7 cellular contexts compared by ENCODE assay signal in the genomic region with DNA sequence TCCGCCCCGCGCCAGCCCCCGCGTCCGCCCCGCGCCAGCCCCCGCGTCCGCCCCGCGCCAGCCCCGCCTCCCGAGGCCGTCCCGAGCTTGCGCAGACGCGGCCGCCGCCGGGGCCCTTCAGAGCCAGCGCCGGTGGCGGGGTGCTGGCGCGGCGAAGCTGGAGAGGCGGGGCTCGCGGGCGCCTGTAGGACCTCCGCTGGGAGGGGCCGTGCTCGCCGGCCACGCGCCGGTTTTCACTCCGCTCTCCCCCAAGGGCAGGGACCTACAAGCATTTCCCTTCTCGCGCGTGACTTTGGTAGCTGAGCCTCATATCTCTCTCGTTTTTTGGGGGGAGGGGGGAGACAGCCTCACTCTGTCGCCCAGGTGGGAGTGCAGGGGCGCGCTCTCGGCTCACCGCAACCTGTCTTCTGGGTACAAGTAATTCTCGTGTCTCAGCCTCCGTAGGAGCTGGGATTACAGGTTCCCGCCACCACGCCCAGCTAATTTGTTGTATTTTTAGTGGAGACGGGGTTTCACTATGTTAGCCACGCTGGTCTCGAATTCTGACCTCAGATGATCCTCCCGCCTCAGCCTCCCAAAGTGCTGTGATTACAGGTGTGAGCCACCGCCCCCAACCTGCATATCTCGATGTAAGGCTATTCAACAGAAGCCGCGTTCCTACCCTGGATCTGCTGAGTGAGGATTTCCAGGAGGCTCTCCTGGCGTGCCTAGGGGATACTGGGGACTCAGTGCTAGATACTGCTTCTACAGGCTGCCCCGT. TPM values are rescaled to one million over a fixed set of nuclear protein-coding genes. Genes with fewer than 3 reads are reported as not detected.
DNase-seq lines count a peak whose midpoint lies in the region; ATAC-seq and TF ChIP-seq lines count a peak whose summit lies in the region.

A gene (minus strand): TSS at position 159 of the 760 bp plus-strand sequence. CDS start 6,595 bp downstream, outside the sequence.

- H3K27ac ChIP-seq in caudate nucleus (ENCODE audit: low read depth, low read length): peak within 1 kb of the TSS; percentile 85
- peak within 1 kb of the TSS; percentile 59 to 87 (median 79) for H3K27ac ChIP-seq in spleen

- H3K27me3 ChIP-seq in spleen (replicated peaks in 1 of 7): no peaks in the 10 kb centered on the region

- H3K36me3 ChIP-seq in spleen: peaks cover under 1 to 23% (median 15%) of the 10 kb centered on the region in 6 donors

- H3K4me3 Mint-ChIP-seq in activated B cell treated with CpG ODN at 0.5 μM for 24 hours: peak within 1 kb of the TSS; percentile 85

- ATAC-seq in GM18519 (IDR thresholded peaks at IDR 0.05; ENCODE audit: low FRiP score, unreplicated experiment): peak; percentile 86
- peak; percentile 91 for ATAC-seq in HG02885 (IDR thresholded peaks at IDR 0.05; ENCODE audit: poor library complexity, unreplicated experiment)
- peak; percentile 96 for ATAC-seq in activated B cell treated with CpG ODN at 0.5 μM for 24 hours (ENCODE audit: low read depth)

- H3K36me3 Mint-ChIP-seq in activated B cell treated with CpG ODN at 0.5 μM for 24 hours (ENCODE audit: low read depth): peaks cover 19% of the 10 kb centered on the region

- H3K4me1 Mint-ChIP-seq in activated B cell treated with CpG ODN at 0.5 μM for 24 hours: peaks cover 21% of the 10 kb centered on the region

- peaks cover 2% of the 10 kb centered on the region for H3K9me3 Mint-ChIP-seq in activated B cell treated with CpG ODN at 0.5 μM for 24 hours

- intact Hi-C loops in activated B cell treated with CpG ODN at 0.5 μM for 24 hours (cut with micrococcal nuclease) (loop anchor here (1.0 kb wide), 1 partner anchor 38 kb away; no protein-coding TSS in a partner anchor), spleen (cut with DNase I; ENCODE audit: low total_unique reads) (no loop called here)

- no peaks in the 10 kb centered on the region for H3K27me3 Mint-ChIP-seq in activated B cell treated with CpG ODN at 0.5 μM for 24 hours

- H3K4me1 ChIP-seq in spleen: peaks cover 17 to 40% (median 30%) of the 10 kb centered on the region in 6 donors

- no peak for TF ChIP-seq CTCF in activated B cell treated with CpG ODN at 0.5 μM for 24 hours (IDR thresholded peaks at IDR 0.05)
- TF ChIP-seq CTCF in spleen (IDR thresholded peaks at IDR 0.05 in 8 of 11, conservative IDR thresholded peaks at IDR 0.05 in 3 of 11): no peak

- H3K9me3 ChIP-seq in spleen: peaks cover 0 to 23% (median 13%) of the 10 kb centered on the region in 8 donors

- peak within 1 kb of the TSS; percentile 50 to 91 (median 64) for H3K4me3 ChIP-seq in spleen

- CTCF ChIA-PET in activated B cell treated with CpG ODN at 0.5 μM for 24 hours (lab: Charles Lee): interaction anchor here (1.4 kb wide), 1 partner anchor 38 kb away, joined by 5 read pairs; a partner anchor contains a TSS

- POLR2A ChIA-PET in activated B cell treated with CpG ODN at 0.5 μM for 24 hours (lab: Charles Lee): interaction anchor here (0.6 to 3.5 kb wide), 2 partner anchors 39 to 243 kb away, joined by 3 to 37 read pairs; a partner anchor contains a TSS

- peak; percentile 0 for DNase-seq in NCI-H2029 treated with DMSO at 0.1 percent for 48 hours (lab: John Stamatoyannopoulos, UW)
- peak; percentile 78 for DNase-seq in activated B cell treated with CpG ODN at 0.5 μM for 24 hours
- peak in 60 of 61 donors; percentile 6 to 83 (median 59) for DNase-seq in caudate nucleus (lab: John Stamatoyannopoulos, UW)
- DNase-seq in islet precursor cell: peak; percentile 78
- DNase-seq in spleen: peak; percentile 94

- peak in 1 of 3 donors; percentile 5 for TF ChIP-seq POLR2A in spleen (IDR thresholded peaks at IDR 0.05)

- 13 to 30% (median 17%) methylated on average over 19 to 64 of the region's 64 CpGs for WGBS in spleen, 5 donors

- peak within 1 kb of the TSS; percentile 79 for H3K27ac Mint-ChIP-seq in activated B cell treated with CpG ODN at 0.5 μM for 24 hours

RNA-seq across cellular contexts. Expression of the gene that starts here (rescaled TPM):
- total RNA-seq in activated B cell treated with CpG ODN at 0.5 μM for 24 hours (19.0 and 24.7 TPM in 2 replicates), spleen (10 to 100 TPM; 14.7 to 23.1 (median 18.0) TPM)
- 10 to 100 TPM in 2 of 3 donors, 1 to 10 TPM in 1; 8.3 to 12.6 (median 11.2) TPM for polyA plus RNA-seq in spleen

Comparison
In these comparisons a context has a peak if more than half of its experiments do, and no peak if none do; other contexts are left out.
1. Peak in every context shown above with its lines: DNase-seq, ATAC-seq, H3K4me3 ChIP-seq and H3K27ac ChIP-seq.
2. DNase-seq: peak in every context shown above with its lines; median percentile 94 in spleen; 78 in activated B cell treated with CpG ODN at 0.5 μM for 24 hours; 78 in islet precursor cell; 59 in caudate nucleus; 0 in NCI-H2029 treated with DMSO at 0.1 percent for 48 hours.